In genomic region chr7:131105803-131106680, GRCh38 we compare ENCODE assay signal across 1 cellular context.
A peak's percentile ranks its signal among the peaks of the same experiment; 100 is the strongest.
TF ChIP-seq lines count a peak whose summit lies in the region.

No MANE protein-coding gene starts in this region.

TF ChIP-seq in HepG2, 621 proteins besides CTCF, POLR2A, EP300 and RAD21 (continued from another document and continues in another):
- TF ChIP-seq DZIP1 (CRISPR knock-in tag; IDR thresholded peaks at IDR 0.05), result no peak
- TF ChIP-seq ZSCAN31 (CRISPR knock-in tag; IDR thresholded peaks at IDR 0.05; ENCODE audit: low read depth), result 0 out of 2 replicates have a peak, but pooled peaks have one; percentile 29
- TF ChIP-seq FOXJ3 (CRISPR knock-in tag; IDR thresholded peaks at IDR 0.05; ENCODE audit: borderline replicate concordance), result no peak; the same call in 1 of the 2 replicates
- TF ChIP-seq SKI (IDR thresholded peaks at IDR 0.05; ENCODE audit: partially characterized antibody), result peak; percentile 34
- no peak for TF ChIP-seq RXRB (CRISPR knock-in tag; IDR thresholded peaks at IDR 0.05; ENCODE audit: borderline replicate concordance)
- TF ChIP-seq AKNA (CRISPR knock-in tag; IDR thresholded peaks at IDR 0.05; ENCODE audit: borderline replicate concordance), result no peak
- TF ChIP-seq ZNF451 (CRISPR knock-in tag; IDR thresholded peaks at IDR 0.05), result peak; percentile 44; the same call in 1 of the 2 replicates
- TF ChIP-seq ZEB1 (IDR thresholded peaks at IDR 0.05; ENCODE audit: insufficient replicate concordance, low read depth), result no peak
- TF ChIP-seq SMC3 (IDR thresholded peaks at IDR 0.05; ENCODE audit: low read length), result no peak
- 0 out of 2 replicates have a peak, but pooled peaks have one; percentile 7 for TF ChIP-seq KLF6 (CRISPR knock-in tag; IDR thresholded peaks at IDR 0.05)
- TF ChIP-seq GPN1 (CRISPR knock-in tag; IDR thresholded peaks at IDR 0.05; ENCODE audit: borderline replicate concordance), result no peak
- TF ChIP-seq REXO4 (CRISPR knock-in tag; IDR thresholded peaks at IDR 0.05; ENCODE audit: borderline replicate concordance), result no peak
- no peak for TF ChIP-seq ZNF713 (CRISPR knock-in tag; IDR thresholded peaks at IDR 0.05)
- no peak for TF ChIP-seq IRX3 (CRISPR knock-in tag; IDR thresholded peaks at IDR 0.05; ENCODE audit: borderline replicate concordance, low read depth)
- peak; percentile 54; the same call in 1 of the 2 replicates for TF ChIP-seq CSRNP1 (CRISPR knock-in tag; IDR thresholded peaks at IDR 0.05)
- TF ChIP-seq ZFAT (CRISPR knock-in tag; conservative IDR thresholded peaks at IDR 0.05), result no peak
- peak; percentile 64; the same call in 1 of the 2 replicates for TF ChIP-seq ZNF546 (CRISPR knock-in tag; conservative IDR thresholded peaks at IDR 0.05)
- TF ChIP-seq ZNF784 (CRISPR knock-in tag; IDR thresholded peaks at IDR 0.05; ENCODE audit: borderline replicate concordance), result no peak
- TF ChIP-seq ZNF230 (CRISPR knock-in tag; IDR thresholded peaks at IDR 0.05), result 0 out of 2 replicates have a peak, but pooled peaks have one; percentile 38
- TF ChIP-seq PTBP1 (IDR thresholded peaks at IDR 0.05; ENCODE audit: low read depth, low read length, poor library complexity, severe bottlenecking), result no peak
- 0 out of 2 replicates have a peak, but pooled peaks have one; percentile 43 for TF ChIP-seq THAP9 (CRISPR knock-in tag; IDR thresholded peaks at IDR 0.05; ENCODE audit: borderline replicate concordance)
- no peak for TF ChIP-seq ZNF280D (CRISPR knock-in tag; IDR thresholded peaks at IDR 0.05)
- no peak for TF ChIP-seq ZBTB10 (CRISPR knock-in tag; IDR thresholded peaks at IDR 0.05; ENCODE audit: borderline replicate concordance)
- TF ChIP-seq HOXA3 (CRISPR knock-in tag; IDR thresholded peaks at IDR 0.05), result 0 out of 2 replicates have a peak, but pooled peaks have one; percentile 55
- TF ChIP-seq ZSCAN5A (CRISPR knock-in tag; IDR thresholded peaks at IDR 0.05; ENCODE audit: borderline replicate concordance), result no peak
- no peak for TF ChIP-seq ZZZ3 (CRISPR knock-in tag; IDR thresholded peaks at IDR 0.05; ENCODE audit: borderline replicate concordance)
- no peak for TF ChIP-seq ZBTB33 (CRISPR knock-in tag; IDR thresholded peaks at IDR 0.05)
- no peak for TF ChIP-seq ZNF383 (CRISPR knock-in tag; IDR thresholded peaks at IDR 0.05; ENCODE audit: borderline replicate concordance)
- TF ChIP-seq ZNF766 (CRISPR knock-in tag; IDR thresholded peaks at IDR 0.05; ENCODE audit: borderline replicate concordance), result 0 out of 2 replicates have a peak, but pooled peaks have one; percentile 63
- TF ChIP-seq ZNF501 (CRISPR knock-in tag; IDR thresholded peaks at IDR 0.05), result peak; percentile 46; the same call in 1 of the 2 replicates
- TF ChIP-seq ZNF530 (CRISPR knock-in tag; IDR thresholded peaks at IDR 0.05; ENCODE audit: low read depth), result no peak
- TF ChIP-seq ZNF569 (CRISPR knock-in tag; IDR thresholded peaks at IDR 0.05; ENCODE audit: borderline replicate concordance), result 0 out of 2 replicates have a peak, but pooled peaks have one; percentile 49
